10 cellular contexts compared by ENCODE assay signal in genomic region chr4:158121203-158121586, GRCh38. TPM values are rescaled to one million over a fixed set of nuclear protein-coding genes. Genes with fewer than 3 reads are reported as not detected.
DNase-seq lines count a peak whose midpoint lies in the region; ATAC-seq, FAIRE-seq and TF ChIP-seq lines count a peak whose summit lies in the region.
"Had no signal": no experiment of that assay in that cellular context is flagged by ENCODE, and none has a peak within 500 bp of the region (broad histone marks: within the 10 kb centered on the region; RNA-seq: fewer than 3 reads in every experiment).

No MANE protein-coding gene starts in this region.

- CTCF ChIA-PET in AG04449 (lab: Yijun Ruan, JAX), result no interaction called here
- CTCF ChIA-PET in activated CD8-positive, alpha-beta T cell treated with anti-CD3 and anti-CD28 coated beads, Interleukin-2, amount 10 ng/mL, durations not matched to agents 7 days and 5 days (lab: Charles Lee), result no interaction called here

- no peak overlapping the region for H3K4me3 ChIP-seq in AG04449 (ENCODE audit: low read depth, low read length)
- H3K4me3 ChIP-seq: BLaER1 treated with 17β-estradiol and CSF1 and Interleukin-3, amounts not matched to agents 10 nM and 100 nM had no signal

- FAIRE-seq in RCC 7860 (lab: Jason Lieb, UNC), result peak; percentile 74
- FAIRE-seq: frontal cortex had no signal

- DNase-seq in AG04449 (ENCODE audit: low read depth, low spot score) (peak; percentile 94), RCC 7860 (ENCODE audit: low spot score) (peak; percentile 76), fibroblast of gingiva (ENCODE audit: low read depth) (peak; percentile 98), SKM-1 treated with dmso at 0.1 percent for 144 hours (lab: John Stamatoyannopoulos, UW; ENCODE audit: unreplicated experiment) (no peak), NCI-H2029 treated with DMSO at 0.1 percent for 48 hours (lab: John Stamatoyannopoulos, UW) (no peak)
- DNase-seq in activated CD8-positive, alpha-beta T cell treated with anti-CD3 and anti-CD28 coated beads, Interleukin-2, amount 10 ng/mL, durations not matched to agents 7 days and 5 days, result no peak

- peak overlapping the region; percentile 93 to 99 (median 94) for H3K27ac Mint-ChIP-seq in nephron
- no peak overlapping the region for H3K27ac Mint-ChIP-seq in activated CD8-positive, alpha-beta T cell treated with anti-CD3 and anti-CD28 coated beads, Interleukin-2, amount 10 ng/mL, durations not matched to agents 7 days and 5 days
- no peak overlapping the region for H3K27ac Mint-ChIP-seq in stimulated activated memory B cell treated with anti-CD40 and anti-IgM and Interleukin-4, amounts not matched to agents 10 μg/mL and 1 μg/mL and 100 μg/mL, for 72 hours

- H3K36me3 Mint-ChIP-seq in nephron (ENCODE audit: low read depth), result peaks cover 9% of the 10 kb centered on the region
- no peaks in the 10 kb centered on the region for H3K36me3 Mint-ChIP-seq in activated CD8-positive, alpha-beta T cell treated with anti-CD3 and anti-CD28 coated beads, Interleukin-2, amount 10 ng/mL, durations not matched to agents 7 days and 5 days (ENCODE audit: low read depth)
- no peaks in the 10 kb centered on the region for H3K36me3 Mint-ChIP-seq in stimulated activated memory B cell treated with anti-CD40 and anti-IgM and Interleukin-4, amounts not matched to agents 10 μg/mL and 1 μg/mL and 100 μg/mL, for 72 hours

- TF ChIP-seq CTCF in AG04449 (IDR thresholded peaks at IDR 0.05; ENCODE audit: insufficient read depth, low read length, missing control alignments) (no peak), nephron (IDR thresholded peaks at IDR 0.05; ENCODE audit: unreplicated experiment in 3 of 3) (no peak)

- peaks cover 4% of the 10 kb centered on the region for H3K27me3 Mint-ChIP-seq in nephron (ENCODE audit: low read depth)
- H3K27me3 Mint-ChIP-seq in activated CD8-positive, alpha-beta T cell treated with anti-CD3 and anti-CD28 coated beads, Interleukin-2, amount 10 ng/mL, durations not matched to agents 7 days and 5 days (ENCODE audit: low read depth), result no peaks in the 10 kb centered on the region
- H3K27me3 Mint-ChIP-seq in stimulated activated memory B cell treated with anti-CD40 and anti-IgM and Interleukin-4, amounts not matched to agents 10 μg/mL and 1 μg/mL and 100 μg/mL, for 72 hours, result no peaks in the 10 kb centered on the region

- peak overlapping the region in 2 of 3 experiments; percentile 24 to 39 for H3K4me3 Mint-ChIP-seq in nephron
- H3K4me3 Mint-ChIP-seq in activated CD8-positive, alpha-beta T cell treated with anti-CD3 and anti-CD28 coated beads, Interleukin-2, amount 10 ng/mL, durations not matched to agents 7 days and 5 days, result no peak overlapping the region
- H3K4me3 Mint-ChIP-seq in stimulated activated memory B cell treated with anti-CD40 and anti-IgM and Interleukin-4, amounts not matched to agents 10 μg/mL and 1 μg/mL and 100 μg/mL, for 72 hours, result no peak overlapping the region

- no peak for ATAC-seq in activated CD8-positive, alpha-beta T cell treated with anti-CD3 and anti-CD28 coated beads, Interleukin-2, amount 10 ng/mL, durations not matched to agents 7 days and 5 days
- no peak for ATAC-seq in stimulated activated memory B cell treated with anti-CD40 and anti-IgM and Interleukin-4, amounts not matched to agents 10 μg/mL and 1 μg/mL and 100 μg/mL, for 72 hours

- peaks cover 2% of the 10 kb centered on the region for H3K9me3 Mint-ChIP-seq in nephron
- H3K9me3 Mint-ChIP-seq in activated CD8-positive, alpha-beta T cell treated with anti-CD3 and anti-CD28 coated beads, Interleukin-2, amount 10 ng/mL, durations not matched to agents 7 days and 5 days (ENCODE audit: insufficient read depth), result no peaks in the 10 kb centered on the region
- peaks cover 3% of the 10 kb centered on the region for H3K9me3 Mint-ChIP-seq in stimulated activated memory B cell treated with anti-CD40 and anti-IgM and Interleukin-4, amounts not matched to agents 10 μg/mL and 1 μg/mL and 100 μg/mL, for 72 hours

- H3K4me1 Mint-ChIP-seq in nephron, result peaks cover 43% of the 10 kb centered on the region
- H3K4me1 Mint-ChIP-seq in activated CD8-positive, alpha-beta T cell treated with anti-CD3 and anti-CD28 coated beads, Interleukin-2, amount 10 ng/mL, durations not matched to agents 7 days and 5 days (ENCODE audit: low read depth), result no peaks in the 10 kb centered on the region
- no peaks in the 10 kb centered on the region for H3K4me1 Mint-ChIP-seq in stimulated activated memory B cell treated with anti-CD40 and anti-IgM and Interleukin-4, amounts not matched to agents 10 μg/mL and 1 μg/mL and 100 μg/mL, for 72 hours

- POLR2A ChIA-PET in AG04449 (lab: Yijun Ruan, JAX), result interaction anchor here (1.1 kb wide), 1 partner anchor 89 kb away, joined by 3 read pairs; the partner anchor contains the start of gene TMEM144
- POLR2A ChIA-PET in activated CD8-positive, alpha-beta T cell treated with anti-CD3 and anti-CD28 coated beads, Interleukin-2, amount 10 ng/mL, durations not matched to agents 7 days and 5 days (lab: Charles Lee), result no interaction called here

RNA-seq across cellular contexts. Expression of gene GASK1B, which starts 51.6 kb away (rescaled TPM):
- not detected for total RNA-seq in activated CD8-positive, alpha-beta T cell treated with anti-CD3 and anti-CD28 coated beads, Interleukin-2, amount 10 ng/mL, durations not matched to agents 7 days and 5 days

Comparison
In these comparisons a context has a peak if more than half of its experiments do, and no peak if none do; other contexts are left out.
1. DNase-seq: peak in AG04449 (single experiment), RCC 7860 (single experiment) and fibroblast of gingiva (single experiment); none in activated CD8-positive, alpha-beta T cell treated with anti-CD3 and anti-CD28 coated beads, Interleukin-2, amount 10 ng/mL, durations not matched to agents 7 days and 5 days (single experiment), SKM-1 treated with dmso at 0.1 percent for 144 hours (single experiment) and NCI-H2029 treated with DMSO at 0.1 percent for 48 hours (single experiment).
2. H3K27ac Mint-ChIP-seq: peak in nephron (3 of 3); none in activated CD8-positive, alpha-beta T cell treated with anti-CD3 and anti-CD28 coated beads, Interleukin-2, amount 10 ng/mL, durations not matched to agents 7 days and 5 days (single experiment) and stimulated activated memory B cell treated with anti-CD40 and anti-IgM and Interleukin-4, amounts not matched to agents 10 μg/mL and 1 μg/mL and 100 μg/mL, for 72 hours (single experiment).
3. H3K4me3 Mint-ChIP-seq: peak in nephron (2 of 3); none in activated CD8-positive, alpha-beta T cell treated with anti-CD3 and anti-CD28 coated beads, Interleukin-2, amount 10 ng/mL, durations not matched to agents 7 days and 5 days (single experiment) and stimulated activated memory B cell treated with anti-CD40 and anti-IgM and Interleukin-4, amounts not matched to agents 10 μg/mL and 1 μg/mL and 100 μg/mL, for 72 hours (single experiment).